In the genomic region with DNA sequence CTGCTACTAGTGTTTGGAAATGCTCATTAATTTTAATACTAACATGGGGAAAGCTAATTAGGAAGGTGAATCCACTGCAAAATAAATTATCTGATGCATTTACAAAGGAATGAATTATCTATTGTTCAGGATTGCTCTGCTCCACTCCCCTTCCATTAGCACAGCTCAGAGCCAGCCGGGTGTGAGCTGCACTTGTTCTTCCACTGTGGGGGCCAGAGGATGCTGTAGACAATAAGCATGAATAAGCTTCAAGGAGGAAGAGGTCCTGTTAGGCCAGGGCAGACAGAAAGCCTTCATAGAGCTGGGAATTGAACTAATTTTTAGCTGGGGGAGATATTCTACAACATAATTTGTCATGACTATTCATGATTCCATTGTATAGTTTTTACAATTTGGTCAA, we compare ENCODE assay signal across 16 cellular contexts.
DNase-seq lines count a peak whose midpoint lies in the region; ATAC-seq and TF ChIP-seq lines count a peak whose summit lies in the region.
"Had no signal": no experiment of that assay in that cellular context is flagged by ENCODE, and none has a peak within 500 bp of the region (broad histone marks: within the 10 kb centered on the region; RNA-seq: fewer than 3 reads in every experiment).

No MANE protein-coding gene starts in this region.

- H3K9me3 ChIP-seq in PC-9 (ENCODE audit: insufficient read depth, low read depth) (peaks cover 7% of the 10 kb centered on the region), parathyroid adenoma (ENCODE audit: control insufficient read depth, low read length) (no peaks in the 10 kb centered on the region), left lung (no peaks in the 10 kb centered on the region)
- H3K9me3 ChIP-seq: psoas muscle had no signal

- H3K27me3 ChIP-seq in ACC112 (ENCODE audit: insufficient read depth, low read length), result no peaks in the 10 kb centered on the region
- no peaks in the 10 kb centered on the region for H3K27me3 ChIP-seq in PC-9 (ENCODE audit: insufficient read depth, low read depth)
- no peaks in the 10 kb centered on the region for H3K27me3 ChIP-seq in parathyroid adenoma (ENCODE audit: control insufficient read depth, insufficient read depth, low read length)
- H3K27me3 ChIP-seq in left lung, result no peaks in the 10 kb centered on the region

- H3K36me3 ChIP-seq in ACC112 (ENCODE audit: insufficient read depth, low read length), result no peaks in the 10 kb centered on the region
- no peaks in the 10 kb centered on the region for H3K36me3 ChIP-seq in PC-9 (ENCODE audit: low read depth)
- no peaks in the 10 kb centered on the region for H3K36me3 ChIP-seq in parathyroid adenoma (ENCODE audit: control insufficient read depth, insufficient read depth, low read length)
- H3K36me3 ChIP-seq in left lung, result no peaks in the 10 kb centered on the region

- H4K20me1 ChIP-seq in PC-9 (ENCODE audit: insufficient read depth), result no peaks in the 10 kb centered on the region

- TF ChIP-seq CTCF in PC-9 (conservative IDR thresholded peaks at IDR 0.05) (no peak), parathyroid adenoma (IDR thresholded peaks at IDR 0.05) (no peak), left lung (IDR thresholded peaks at IDR 0.05) (no peak)

- H3K9me2 ChIP-seq in PC-9 (ENCODE audit: insufficient read depth), result no peaks in the 10 kb centered on the region

- no peak overlapping the region for H3K9ac ChIP-seq in parathyroid adenoma

- H3K4me2 ChIP-seq in PC-9 (peak overlapping the region; percentile 83), parathyroid adenoma (ENCODE audit: low read length) (no peak overlapping the region)

- no peaks in the 10 kb centered on the region for H3K79me2 ChIP-seq in ACC112 (ENCODE audit: control insufficient read depth, insufficient read depth, low read length, unreplicated experiment)
- 0 out of 2 replicates have a peak, but pooled peaks cover 5% of the 10 kb centered on the region for H3K79me2 ChIP-seq in PC-9 (ENCODE audit: low read depth)
- no peaks in the 10 kb centered on the region for H3K79me2 ChIP-seq in parathyroid adenoma

- DNase-seq in PC-9, result no peak
- DNase-seq in hypothalamus (lab: John Stamatoyannopoulos, UW), result peak in 33 of 51 donors; percentile 8 to 83 (median 40)
- no peak for DNase-seq in NCI-H226
- DNase-seq in left lung, result no peak
- DNase-seq in NCI-H128 (lab: John Stamatoyannopoulos, UW; ENCODE audit: unreplicated experiment), result no peak
- DNase-seq: activated CD8-positive, alpha-beta memory T cell treated with anti-CD3 and anti-CD28 coated beads, Interleukin-2, amount 10 ng/mL, durations not matched to agents 7 days and 5 days; CD8-positive, alpha-beta memory T cell; naive thymus-derived CD4-positive, alpha-beta T cell; NCI-H1417; NCI-H446 treated with DMSO at 0.1 percent for 48 hours; T-helper 9 cell had no signal

- H2AFZ ChIP-seq in ACC112 (ENCODE audit: low read length, unreplicated experiment) (no peak overlapping the region), PC-9 (no peak overlapping the region), parathyroid adenoma (peak overlapping the region; percentile 74)

- intact Hi-C loops in PC-9 (cut with micrococcal nuclease; ENCODE audit: unreplicated experiment) (loop anchor here (2.0 kb wide), 2 partner anchors 51 to 137 kb away; a partner anchor contains a TSS), left lung (cut with DNase I) (no loop called here)

- ATAC-seq in left lung, result no peak
- no peak for ATAC-seq in HG02981 (IDR thresholded peaks at IDR 0.05; ENCODE audit: unreplicated experiment)
- ATAC-seq: activated CD8-positive, alpha-beta memory T cell treated with anti-CD3 and anti-CD28 coated beads, Interleukin-2, amount 10 ng/mL, durations not matched to agents 7 days and 5 days; naive thymus-derived CD4-positive, alpha-beta T cell; stimulated activated effector memory CD8-positive, alpha-beta T cell treated with anti-CD3 and anti-CD28 coated beads, Interleukin-12 subunit alpha, Interleukin-12 subunit beta, amount 100 ng/mL, for 72 hours had no signal

- H3F3A ChIP-seq in PC-9 (ENCODE audit: insufficient read depth, low read depth), result peaks cover 50% of the 10 kb centered on the region

- POLR2A ChIA-PET in PC-9 (lab: Charles Lee; ENCODE audit: unreplicated experiment), result interaction anchor here (0.6 to 1.0 kb wide), 3 partner anchors 18 to 1783 kb away, joined by 3 to 6 read pairs (median 4); no protein-coding TSS in a partner anchor

- no TSS peak for BruUV-seq in PC-9 (replicated peaks; lab: Mats Ljungman, UMichigan)

- H3K4me3 ChIP-seq in ACC112 (ENCODE audit: low read depth, low read length) (no peak overlapping the region), PC-9 (peak overlapping the region; percentile 44; the same call in 1 of the 2 replicates), parathyroid adenoma (ENCODE audit: low read depth, low read length) (no peak overlapping the region), left lung (no peak overlapping the region)
- H3K4me3 ChIP-seq: psoas muscle had no signal

- H3K27ac ChIP-seq in ACC112 (ENCODE audit: low read depth, low read length) (peak overlapping the region; percentile 94), PC-9 (peak overlapping the region; percentile 96), parathyroid adenoma (peak overlapping the region; percentile 51), left lung (no peak overlapping the region)
- H3K27ac ChIP-seq: psoas muscle had no signal

- CTCF ChIA-PET in PC-9 (lab: Charles Lee), result interaction anchor here (0.6 to 2.2 kb wide), 5 partner anchors 15 to 176 kb away, joined by 4 to 8 read pairs (median 5); a partner anchor contains a TSS

- H3K4me1 ChIP-seq in ACC112 (ENCODE audit: control insufficient read depth, insufficient read depth, low read length, unreplicated experiment) (peaks cover 44% of the 10 kb centered on the region), PC-9 (replicated peaks; ENCODE audit: insufficient read depth) (peaks cover 93% of the 10 kb centered on the region), parathyroid adenoma (peaks cover 42% of the 10 kb centered on the region), left lung (peaks cover 0 to 25% of the 10 kb centered on the region in 2 donors)
- H3K4me1 ChIP-seq: psoas muscle had no signal

Comparison
In these comparisons a context has a peak if more than half of its experiments do, and no peak if none do; other contexts are left out.
1. H3K27ac ChIP-seq: peak in ACC112 (single experiment), PC-9 (single experiment) and parathyroid adenoma (single experiment); none in left lung (0 of 2).
2. DNase-seq: peak in hypothalamus (33 of 51); none in PC-9 (0 of 2), NCI-H226 (single experiment), left lung (0 of 2) and NCI-H128 (single experiment).